ENCODE assay signal across 17 cellular contexts in the genomic region with DNA sequence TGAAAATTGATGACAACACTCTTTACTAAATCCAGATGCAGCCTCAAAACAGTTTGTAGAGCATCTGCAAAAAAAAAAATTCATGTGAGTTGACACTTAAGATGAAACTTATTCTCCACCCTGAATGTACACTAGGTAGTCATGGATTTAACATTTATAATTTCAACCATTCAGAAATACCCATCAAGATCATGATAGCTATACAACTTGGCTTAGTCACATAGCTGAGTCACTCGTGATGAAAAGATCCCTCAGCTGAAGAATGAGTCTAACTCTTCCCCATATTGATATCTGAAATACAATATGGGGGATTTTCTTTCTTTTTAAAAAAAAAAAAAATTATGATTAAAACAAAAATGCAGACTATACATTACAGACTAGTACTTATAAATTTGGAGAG.
A peak's percentile ranks its signal among the peaks of the same experiment; 100 is the strongest.
DNase-seq lines count a peak whose midpoint lies in the region; ATAC-seq, FAIRE-seq and TF ChIP-seq lines count a peak whose summit lies in the region.
"Had no signal": no experiment of that assay in that cellular context is flagged by ENCODE, and none has a peak within 500 bp of the region (broad histone marks: within the 10 kb centered on the region; RNA-seq: fewer than 3 reads in every experiment).

No MANE protein-coding gene starts in this region.

- no peak overlapping the region for H2BK15ac ChIP-seq in neuronal stem cell (ENCODE audit: low read length)

- H3K4me3 Mint-ChIP-seq in activated T-cell treated with anti-CD3 and anti-CD28 coated beads, Interleukin-2, amount 50 U/mL, for 72 hours: peak overlapping the region in 1 of 2 donors; percentile 29
- H3K4me3 Mint-ChIP-seq: neural crest cell had no signal

- no peak overlapping the region for H2BK12ac ChIP-seq in neuronal stem cell (ENCODE audit: low read length)

- H3K27me3 ChIP-seq in bronchial epithelial cell (ENCODE audit: control insufficient read depth, insufficient read depth, low read length) (no peaks in the 10 kb centered on the region), neuronal stem cell (ENCODE audit: control insufficient read depth in 3 of 3, insufficient read depth in 3 of 3, low read depth in 1 of 3, low read length in 3 of 3) (no peaks in the 10 kb centered on the region)
- H3K27me3 ChIP-seq: BLaER1, spleen, uterus had no signal

- H3K79me1 ChIP-seq in neuronal stem cell (ENCODE audit: low read depth, low read length): no peaks in the 10 kb centered on the region

- H4K91ac ChIP-seq in neuronal stem cell (ENCODE audit: low read depth, low read length, poor library complexity): no peak overlapping the region

- H3K27ac ChIP-seq in neuronal stem cell (replicated peaks; ENCODE audit: low read length): no peak overlapping the region
- H3K27ac ChIP-seq: BLaER1, PC-9, spleen, uterus had no signal

- peak in 1 of 2 donors; percentile 27 for DNase-seq in activated T-cell treated with anti-CD3 and anti-CD28 coated beads, Interleukin-2, amount 50 U/mL, for 72 hours
- DNase-seq in activated T-cell treated with anti-CD3 and anti-CD28 coated beads for 4 hours: no peak
- peak; percentile 72 for DNase-seq in LHCN-M2 (ENCODE audit: low read depth)
- DNase-seq in bronchial epithelial cell (ENCODE audit: low read depth): peak; percentile 99
- peak; percentile 54 for DNase-seq in skeletal muscle cell (ENCODE audit: low read depth)
- no peak for DNase-seq in neuronal stem cell (ENCODE audit: low spot score)
- no peak for DNase-seq in HuH-7 (ENCODE audit: low spot score)
- no peak for DNase-seq in AML-193 (lab: John Stamatoyannopoulos, UW)
- DNase-seq: cerebellar nuclear complex, Karpas-422, NCI-H2171, PC-9, spleen, T-helper 9 cell, uterus had no signal

- H3K23ac ChIP-seq in neuronal stem cell (ENCODE audit: low read depth, low read length, poor library complexity): no peak overlapping the region

- H4K8ac ChIP-seq in neuronal stem cell (ENCODE audit: low read depth, low read length): no peak overlapping the region

- H3K14ac ChIP-seq in neuronal stem cell (ENCODE audit: low read length): no peak overlapping the region

- H3K9me3 ChIP-seq in neuronal stem cell (replicated peaks in 1 of 2; ENCODE audit: control insufficient read depth in 2 of 2, insufficient read depth in 1 of 2, low read depth in 1 of 2, low read length in 2 of 2): peaks cover 2 to 26% of the 10 kb centered on the region in 2 donors
- H3K9me3 ChIP-seq: uterus had no signal

- H3K18ac ChIP-seq in neuronal stem cell (ENCODE audit: low read length): no peak overlapping the region

- H3K27me3 Mint-ChIP-seq in activated T-cell treated with anti-CD3 and anti-CD28 coated beads, Interleukin-2, amount 50 U/mL, for 72 hours (ENCODE audit: low read depth): no peaks in the 10 kb centered on the region

- peak; percentile 55 to 61 for ATAC-seq in activated T-cell treated with anti-CD3 and anti-CD28 coated beads, Interleukin-2, amount 50 U/mL, for 72 hours (replicated peaks in 1 of 2)

- H2AFZ ChIP-seq in neuronal stem cell (ENCODE audit: low read length): no peak overlapping the region
- H2AFZ ChIP-seq: PC-9 had no signal

- peaks cover 24 to 25% of the 10 kb centered on the region in 2 donors for H3K9me3 Mint-ChIP-seq in activated T-cell treated with anti-CD3 and anti-CD28 coated beads, Interleukin-2, amount 50 U/mL, for 72 hours

- peak overlapping the region; percentile 24 for H3K27ac Mint-ChIP-seq in activated T-cell treated with anti-CD3 and anti-CD28 coated beads, Interleukin-2, amount 50 U/mL, for 72 hours

- peaks cover 69% of the 10 kb centered on the region for H3K4me1 Mint-ChIP-seq in activated T-cell treated with anti-CD3 and anti-CD28 coated beads, Interleukin-2, amount 50 U/mL, for 72 hours (ENCODE audit: low read depth)

- FAIRE-seq in bronchial epithelial cell (lab: Jason Lieb, UNC): no peak

- no peak for TF ChIP-seq CTCF in bronchial epithelial cell (IDR thresholded peaks at IDR 0.05; ENCODE audit: insufficient read depth, low read length, severe bottlenecking)

- no peak overlapping the region for H2BK120ac ChIP-seq in neuronal stem cell (ENCODE audit: low read depth, low read length)

- no peak overlapping the region for H3K4me2 ChIP-seq in neuronal stem cell (ENCODE audit: insufficient read depth, low read length, poor library complexity, severe bottlenecking)
- H3K4me2 ChIP-seq: BLaER1, PC-9 had no signal

- H3K4me3 ChIP-seq in bronchial epithelial cell (ENCODE audit: low read depth, low read length) (no peak overlapping the region), skeletal muscle cell (ENCODE audit: low read depth, low read length) (no peak overlapping the region), neuronal stem cell (ENCODE audit: low read length in 2 of 2) (no peak overlapping the region)
- H3K4me3 ChIP-seq: BLaER1, PC-9, spleen, uterus had no signal

- H3K9ac ChIP-seq in neuronal stem cell (ENCODE audit: low read depth, low read length, poor library complexity): no peak overlapping the region
- H3K9ac ChIP-seq: BLaER1 had no signal

- no peak overlapping the region for H2AK5ac ChIP-seq in neuronal stem cell (ENCODE audit: low read depth, low read length)

- no peak overlapping the region for H2BK5ac ChIP-seq in neuronal stem cell (ENCODE audit: low read length)

- no peaks in the 10 kb centered on the region for H3K36me3 ChIP-seq in bronchial epithelial cell (ENCODE audit: control insufficient read depth, insufficient read depth, low read length)
- no peaks in the 10 kb centered on the region for H3K36me3 ChIP-seq in neuronal stem cell (replicated peaks in 1 of 2; ENCODE audit: control insufficient read depth in 2 of 2, insufficient read depth in 2 of 2, low read length in 2 of 2)
- H3K36me3 ChIP-seq: BLaER1, spleen, uterus had no signal

- no CpG with 5 or more reads among the region's 1 CpG for WGBS in neuronal stem cell (ENCODE audit: extremely low coverage in 2 of 2, insufficient read length in 2 of 2, insufficient replicate concordance in 1 of 2), 2 donors

- H3K4ac ChIP-seq in neuronal stem cell (ENCODE audit: low read length): no peak overlapping the region

- peaks cover 14 to 35% of the 10 kb centered on the region in 2 donors for H3K36me3 Mint-ChIP-seq in activated T-cell treated with anti-CD3 and anti-CD28 coated beads, Interleukin-2, amount 50 U/mL, for 72 hours (ENCODE audit: insufficient read depth in 2 of 2)

- H3K4me1 ChIP-seq in neuronal stem cell (ENCODE audit: control insufficient read depth in 2 of 2, insufficient read depth in 1 of 2, low read depth in 1 of 2, low read length in 2 of 2): peaks cover 2% of the 10 kb centered on the region in 2 donors
- H3K4me1 ChIP-seq: uterus had no signal

Comparison
In these comparisons a context has a peak if more than half of its experiments do, and no peak if none do; other contexts are left out.
1. DNase-seq: peak in LHCN-M2 (single experiment), bronchial epithelial cell (single experiment) and skeletal muscle cell (single experiment); none in activated T-cell treated with anti-CD3 and anti-CD28 coated beads for 4 hours (single experiment), neuronal stem cell (single experiment), HuH-7 (single experiment) and AML-193 (0 of 2).